20 cellular contexts compared by ENCODE assay signal in genomic region chr19:19453129-19453461, GRCh38. TPM values are rescaled to one million over a fixed set of nuclear protein-coding genes. Genes with fewer than 3 reads are reported as not detected.
A peak's percentile ranks its signal among the peaks of the same experiment; 100 is the strongest.
DNase-seq lines count a peak whose midpoint lies in the region; ATAC-seq, FAIRE-seq and TF ChIP-seq lines count a peak whose summit lies in the region.
"Had no signal": no experiment of that assay in that cellular context is flagged by ENCODE, and none has a peak within 500 bp of the region (broad histone marks: within the 10 kb centered on the region; RNA-seq: fewer than 3 reads in every experiment).

No MANE protein-coding gene starts in this region.

- intact Hi-C loops in CD8-positive, alpha-beta T cell (cut with DNase I, micrococcal nuclease): loop anchor here in 1 of 2 experiments (5.0 kb wide), 1 partner anchor 34 kb away; no protein-coding TSS in a partner anchor
- intact Hi-C loops in left colon (cut with DNase I, micrococcal nuclease): no loop called here

- no peak for ATAC-seq in CD8-positive, alpha-beta T cell
- ATAC-seq in left colon: peak; percentile 86
- ATAC-seq: foreskin keratinocyte had no signal

- H3K4me3 Mint-ChIP-seq in CD8-positive, alpha-beta T cell: no peak overlapping the region

- H3K27ac Mint-ChIP-seq in CD8-positive, alpha-beta T cell: peak overlapping the region; percentile 95

- CTCF ChIA-PET in CD8-positive, alpha-beta T cell (lab: Charles Lee): interaction anchor here (0.6 to 3.2 kb wide), 3 partner anchors 16 to 69 kb away, joined by 3 to 10 read pairs (median 4); no protein-coding TSS in a partner anchor

- peaks cover 3% of the 10 kb centered on the region for H3K36me3 ChIP-seq in CD8-positive, alpha-beta T cell (ENCODE audit: insufficient read depth, low read length)
- H3K36me3 ChIP-seq in SJCRH30 (peaks cover 4% of the 10 kb centered on the region; the same call in 1 of the 2 replicates), small intestine (ENCODE audit: control insufficient read depth in 2 of 2, insufficient read depth in 2 of 2, low read length in 2 of 2) (no peaks in the 10 kb centered on the region)
- H3K36me3 ChIP-seq: BE2C, ovary, sigmoid colon had no signal

- POLR2A ChIA-PET in CD8-positive, alpha-beta T cell (lab: Charles Lee): interaction anchor here (0.6 kb wide), 1 partner anchor 369 kb away, joined by 3 read pairs; no protein-coding TSS in a partner anchor

- no peaks in the 10 kb centered on the region for H3K9me3 ChIP-seq in CD8-positive, alpha-beta T cell (ENCODE audit: low read length)
- no peaks in the 10 kb centered on the region for H3K9me3 ChIP-seq in SJCRH30 (replicated peaks)
- no peaks in the 10 kb centered on the region for H3K9me3 ChIP-seq in small intestine (ENCODE audit: control insufficient read depth, low read depth)
- H3K9me3 ChIP-seq: BE2C, ovary, sigmoid colon had no signal

- H3K27me3 Mint-ChIP-seq in CD8-positive, alpha-beta T cell (ENCODE audit: low read depth): no peaks in the 10 kb centered on the region

- no peak for TF ChIP-seq CTCF in CD8-positive, alpha-beta T cell (IDR thresholded peaks at IDR 0.05)

- peaks cover 10% of the 10 kb centered on the region for H3K36me3 Mint-ChIP-seq in CD8-positive, alpha-beta T cell

- no peak for DNase-seq in CD8-positive, alpha-beta T cell
- DNase-seq in SJCRH30: no peak
- no peak for DNase-seq in left colon
- peak; percentile 20 for DNase-seq in small intestine
- DNase-seq in T-helper 1 cell: no peak
- DNase-seq in NCI-H1694 (lab: John Stamatoyannopoulos, UW): no peak
- no peak for DNase-seq in stimulated activated CD4-positive, alpha-beta T cell treated with anti-CD3 and anti-CD28 coated beads, Interleukin-4, amount 100 ng/mL, for 24 hours
- DNase-seq: activated gamma-delta T cell treated with Interleukin-2 at 50 U/mL for 16 hours; BE2C; DMS153; foreskin keratinocyte; NCI-H1105; NCI-H2107; NCI-H524; ovary; SHP77 treated with DMSO at 0.1 percent for 48 hours; sigmoid colon; stimulated activated CD4-positive, alpha-beta T cell treated with anti-CD3 and anti-CD28 coated beads, Interleukin-1b, Interleukin-23, amount 100 ng/mL, for 48 hours had no signal

- no peaks in the 10 kb centered on the region for H3K9me3 Mint-ChIP-seq in CD8-positive, alpha-beta T cell

- FAIRE-seq in small intestine (lab: Jason Lieb, UNC): no peak
- FAIRE-seq: GM12892, HTR-8/SVneo had no signal

- no peak overlapping the region for H3K27ac ChIP-seq in CD8-positive, alpha-beta T cell (ENCODE audit: low read depth, low read length)
- H3K27ac ChIP-seq in SJCRH30: peak overlapping the region; percentile 60
- peak overlapping the region; percentile 9 to 19 for H3K27ac ChIP-seq in small intestine (ENCODE audit: low read depth in 1 of 2, low read length in 1 of 2)
- H3K27ac ChIP-seq: foreskin keratinocyte, ovary, sigmoid colon had no signal

- H3K4me1 ChIP-seq in CD8-positive, alpha-beta T cell (ENCODE audit: insufficient read depth, low read length): peaks cover 68% of the 10 kb centered on the region
- peaks cover 21% of the 10 kb centered on the region for H3K4me1 ChIP-seq in SJCRH30
- H3K4me1 ChIP-seq in small intestine (ENCODE audit: control insufficient read depth in 2 of 2, insufficient read depth in 1 of 2, low read depth in 1 of 2, low read length in 1 of 2): peaks cover 8 to 14% of the 10 kb centered on the region in 2 donors
- H3K4me1 ChIP-seq: BE2C had no signal

- H3K27me3 ChIP-seq in CD8-positive, alpha-beta T cell (ENCODE audit: insufficient read depth, low read length): no peaks in the 10 kb centered on the region
- H3K27me3 ChIP-seq in SJCRH30 (no peaks in the 10 kb centered on the region), small intestine (ENCODE audit: control insufficient read depth in 2 of 2, insufficient read depth in 2 of 2, low read length in 2 of 2) (no peaks in the 10 kb centered on the region)
- H3K27me3 ChIP-seq: BE2C, foreskin keratinocyte, ovary, sigmoid colon had no signal

- WGBS in small intestine, 3 donors: 17 to 48% (median 17%) methylated on average over 2 of the region's 2 CpGs

- peaks cover 71% of the 10 kb centered on the region for H3K4me1 Mint-ChIP-seq in CD8-positive, alpha-beta T cell (ENCODE audit: low read depth)

- H3K4me3 ChIP-seq in CD8-positive, alpha-beta T cell (ENCODE audit: low read depth, low read length): no peak overlapping the region
- H3K4me3 ChIP-seq in SJCRH30 (no peak overlapping the region), small intestine (ENCODE audit: low read depth in 1 of 2, low read length in 2 of 2) (no peak overlapping the region)
- H3K4me3 ChIP-seq: ovary, sigmoid colon had no signal

RNA-seq across cellular contexts. Expression of gene GATAD2A, which starts 47.6 kb away (rescaled TPM):
- total RNA-seq in CD8-positive, alpha-beta T cell: 100 to 1,000 TPM; 135 to 142 TPM
- total RNA-seq in SJCRH30 (2014; rRNA removed; shearing (Covaris generic)): 99.6 and 101 TPM in 2 replicates
- total RNA-seq in left colon: 100 to 1,000 TPM; 104 to 135 TPM
- polyA plus RNA-seq in small intestine: 10 to 100 TPM; 25.9 to 36.5 (median 29.5) TPM
